ENCODE assay signal across 16 cellular contexts in genomic region chr1:86530211-86530610, GRCh38.
DNase-seq lines count a peak whose midpoint lies in the region; ATAC-seq lines count a peak whose summit lies in the region.
"Had no signal": no experiment of that assay in that cellular context is flagged by ENCODE, and none has a peak within 500 bp of the region (broad histone marks: within the 10 kb centered on the region; RNA-seq: fewer than 3 reads in every experiment).

No MANE protein-coding gene starts in this region.

- in situ Hi-C loops in HAP-1 (cut with MboI; ENCODE audit: low sequenced_read_pairs): no loop called here

- ATAC-seq in GM19467 (IDR thresholded peaks at IDR 0.05; ENCODE audit: unreplicated experiment): no peak
- ATAC-seq: A549; CD8-positive, alpha-beta T cell; HCT116; K562 had no signal

- H3K4me3 ChIP-seq in HAP-1: no peak overlapping the region
- H3K4me3 ChIP-seq: A549, BLaER1, GM23248, K562 had no signal

- peaks cover 3% of the 10 kb centered on the region; the same call in 1 of the 2 replicates for H3K4me1 ChIP-seq in HAP-1
- H3K4me1 ChIP-seq: A549, BLaER1 had no signal

- H3K27me3 ChIP-seq in HAP-1 (ENCODE audit: low read depth): no peaks in the 10 kb centered on the region
- H3K27me3 ChIP-seq: BLaER1 had no signal

- H3K36me3 ChIP-seq in HAP-1 (replicated peaks): no peaks in the 10 kb centered on the region
- H3K36me3 ChIP-seq: BLaER1 had no signal

- DNase-seq in NCI-H1417 (lab: John Stamatoyannopoulos, UW) (peak in 2 of 3 experiments; percentile 14 to 74), NCI-H1417 treated with DMSO at 0.1 percent for 48 hours (lab: John Stamatoyannopoulos, UW) (no peak), HAP-1 (ENCODE audit: low spot score in 2 of 2) (peak; percentile 51 to 81), NCI-H526 treated with DMSO at 0.1 percent for 48 hours (lab: John Stamatoyannopoulos, UW) (peak; percentile 16), COLO829 (ENCODE audit: low spot score) (no peak)
- no peak for DNase-seq in activated T-cell treated with anti-CD3 and anti-CD28 coated beads, Interleukin-2, amount 50 U/mL, for 1 hour
- DNase-seq: CD8-positive, alpha-beta T cell; COR-L47; GM23248; HFFc6; IMR-90 had no signal

- no peaks in the 10 kb centered on the region for H3K9me3 ChIP-seq in HAP-1
- H3K9me3 ChIP-seq: A549, BLaER1 had no signal

Comparison
In these comparisons a context has a peak if more than half of its experiments do, and no peak if none do; other contexts are left out.
1. DNase-seq: peak in NCI-H1417 (2 of 3), HAP-1 (2 of 2) and NCI-H526 treated with DMSO at 0.1 percent for 48 hours (single experiment); none in NCI-H1417 treated with DMSO at 0.1 percent for 48 hours (single experiment), COLO829 (single experiment) and activated T-cell treated with anti-CD3 and anti-CD28 coated beads, Interleukin-2, amount 50 U/mL, for 1 hour (single experiment).